In the genomic region with DNA sequence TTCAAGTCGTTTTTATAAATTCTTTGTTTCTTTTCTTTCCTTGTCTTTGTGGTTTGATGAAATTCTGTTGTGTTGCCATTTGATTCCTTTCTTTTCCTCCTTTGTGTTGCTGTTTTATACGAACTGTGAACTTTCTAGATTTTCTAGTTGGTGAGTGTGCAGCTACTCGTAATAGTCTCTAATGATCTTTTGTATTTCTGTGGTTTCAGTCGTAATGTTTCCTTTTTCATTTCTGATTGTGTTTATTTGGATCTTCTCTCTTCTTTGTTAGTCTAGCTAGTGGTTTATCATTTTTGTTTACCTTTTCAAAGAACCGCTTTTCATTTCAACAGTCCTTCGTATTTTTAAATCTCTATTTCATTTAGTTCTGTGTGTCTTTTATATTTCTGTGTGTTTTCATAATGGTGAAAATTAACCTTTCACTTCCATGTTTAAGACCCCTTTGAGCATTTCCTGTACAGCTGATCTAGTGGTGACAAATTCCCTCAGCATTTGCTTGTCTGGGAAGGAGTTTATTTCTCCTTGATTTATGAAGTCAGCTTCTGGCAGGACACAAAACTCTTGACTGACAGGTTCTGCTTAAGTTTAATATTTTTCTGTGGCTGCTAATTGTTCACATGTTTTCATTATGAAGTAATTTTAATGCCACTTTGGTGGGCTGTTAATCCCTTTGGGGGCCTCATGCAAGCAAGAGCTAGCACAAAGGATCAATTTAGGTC, we compare ENCODE assay signal across 2 cellular contexts.
TF ChIP-seq lines count a peak whose summit lies in the region.

No MANE protein-coding gene starts in this region.

TF ChIP-seq in HCT116, 20 proteins besides CTCF, POLR2A, EP300 and RAD21:
- TF ChIP-seq ZBTB33 (IDR thresholded peaks at IDR 0.05; ENCODE audit: extremely low read depth, insufficient replicate concordance, low read length) (no peak), CBX3 (IDR thresholded peaks at IDR 0.05; ENCODE audit: low read depth) (0 out of 2 replicates have a peak, but pooled peaks have one; percentile 28), SRF (IDR thresholded peaks at IDR 0.05; ENCODE audit: low read depth) (no peak), ZFX (IDR thresholded peaks at IDR 0.05) (no peak), EGR1 (IDR thresholded peaks at IDR 0.05; ENCODE audit: low read depth) (no peak), YY1 (IDR thresholded peaks at IDR 0.05; ENCODE audit: extremely low read depth, insufficient replicate concordance, low read depth, low read length) (no peak), FOSL1 (IDR thresholded peaks at IDR 0.05; ENCODE audit: low read depth) (no peak)
- TF ChIP-seq, protein P1, sequence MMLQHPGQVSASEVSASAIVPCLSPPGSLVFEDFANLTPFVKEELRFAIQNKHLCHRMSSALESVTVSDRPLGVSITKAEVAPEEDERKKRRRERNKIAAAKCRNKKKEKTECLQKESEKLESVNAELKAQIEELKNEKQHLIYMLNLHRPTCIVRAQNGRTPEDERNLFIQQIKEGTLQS (IDR thresholded peaks at IDR 0.05) = no peak

TF ChIP-seq in K562, 482 proteins besides CTCF, POLR2A, EP300 and RAD21:
- no peak for TF ChIP-seq FOXP1 (CRISPR knock-in tag; IDR thresholded peaks at IDR 0.05)
- no peak for TF ChIP-seq PBX2 (CRISPR knock-in tag; IDR thresholded peaks at IDR 0.05; ENCODE audit: low read depth)
- peak; percentile 33; the same call in 1 of the 2 replicates for TF ChIP-seq PBX2 (tag; conservative IDR thresholded peaks at IDR 0.05; ENCODE audit: low read depth)
- no peak for TF ChIP-seq HNRNPK (IDR thresholded peaks at IDR 0.05; ENCODE audit: low read depth, low read length, poor library complexity, severe bottlenecking)
- TF ChIP-seq, protein P2, sequence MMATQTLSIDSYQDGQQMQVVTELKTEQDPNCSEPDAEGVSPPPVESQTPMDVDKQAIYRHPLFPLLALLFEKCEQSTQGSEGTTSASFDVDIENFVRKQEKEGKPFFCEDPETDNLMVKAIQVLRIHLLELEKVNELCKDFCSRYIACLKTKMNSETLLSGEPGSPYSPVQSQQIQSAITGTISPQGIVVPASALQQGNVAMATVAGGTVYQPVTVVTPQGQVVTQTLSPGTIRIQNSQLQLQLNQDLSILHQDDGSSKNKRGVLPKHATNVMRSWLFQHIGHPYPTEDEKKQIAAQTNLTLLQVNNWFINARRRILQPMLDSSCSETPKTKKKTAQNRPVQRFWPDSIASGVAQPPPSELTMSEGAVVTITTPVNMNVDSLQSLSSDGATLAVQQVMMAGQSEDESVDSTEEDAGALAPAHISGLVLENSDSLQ (IDR thresholded peaks at IDR 0.05) = no peak
- TF ChIP-seq REST (CRISPR knock-in tag; IDR thresholded peaks at IDR 0.05; ENCODE audit: low read depth) = no peak
- no peak for TF ChIP-seq NRF1 (conservative IDR thresholded peaks at IDR 0.05 in 1 of 2, IDR thresholded peaks at IDR 0.05 in 1 of 2)
